Comparison of ENCODE assay signal across 19 cellular contexts in genomic region chr7:83514977-83515376, GRCh38.
"Had no signal": no experiment of that assay in that cellular context is flagged by ENCODE, and none has a peak within 500 bp of the region (broad histone marks: within the 10 kb centered on the region; RNA-seq: fewer than 3 reads in every experiment).

No MANE protein-coding gene starts in this region.

- FAIRE-seq: endometrium, frontal cortex had no signal

- H3K27me3 Mint-ChIP-seq: naive thymus-derived CD8-positive, alpha-beta T cell; type B pancreatic cell had no signal

- H3K4me1 Mint-ChIP-seq: naive thymus-derived CD8-positive, alpha-beta T cell had no signal

- H3K36me3 Mint-ChIP-seq: naive thymus-derived CD8-positive, alpha-beta T cell; type B pancreatic cell had no signal

- DNase-seq: effector CD4-positive, alpha-beta T cell; heart right ventricle; hypothalamus; left colon; mammary epithelial cell; mucosa of descending colon; naive thymus-derived CD8-positive, alpha-beta T cell; posterior cingulate gyrus; stimulated activated CD4-positive, alpha-beta T cell treated with anti-CD3 and anti-CD28 coated beads, Interleukin-2, amount 100 ng/mL, for 48 hours; stimulated activated naive CD4-positive, alpha-beta T cell treated with Interleukin-2 at 50 U/mL for 16 hours; uterus had no signal

- H3K4me3 Mint-ChIP-seq: naive thymus-derived CD8-positive, alpha-beta T cell; neural crest cell; type B pancreatic cell had no signal

- H3K27ac Mint-ChIP-seq: naive thymus-derived CD8-positive, alpha-beta T cell; type B pancreatic cell had no signal

- H3K27ac ChIP-seq: coronary artery, heart right ventricle, right atrium auricular region, uterus had no signal

- H3K4me1 ChIP-seq: heart right ventricle, right atrium auricular region, uterus had no signal

- H3K9me3 ChIP-seq: heart right ventricle, mucosa of descending colon, right atrium auricular region, uterus had no signal

- ATAC-seq: esophagus mucosa; heart right ventricle; left colon; mucosa of descending colon; naive thymus-derived CD8-positive, alpha-beta T cell had no signal

- H3K27me3 ChIP-seq: heart right ventricle, right atrium auricular region, uterus had no signal

- H3K4me3 ChIP-seq: coronary artery, heart right ventricle, mucosa of descending colon, right atrium auricular region, smooth muscle cell, uterus had no signal

- H3K36me3 ChIP-seq: heart right ventricle, right atrium auricular region, uterus had no signal
